Comparison of ENCODE assay signal across 6 cellular contexts in the genomic region with DNA sequence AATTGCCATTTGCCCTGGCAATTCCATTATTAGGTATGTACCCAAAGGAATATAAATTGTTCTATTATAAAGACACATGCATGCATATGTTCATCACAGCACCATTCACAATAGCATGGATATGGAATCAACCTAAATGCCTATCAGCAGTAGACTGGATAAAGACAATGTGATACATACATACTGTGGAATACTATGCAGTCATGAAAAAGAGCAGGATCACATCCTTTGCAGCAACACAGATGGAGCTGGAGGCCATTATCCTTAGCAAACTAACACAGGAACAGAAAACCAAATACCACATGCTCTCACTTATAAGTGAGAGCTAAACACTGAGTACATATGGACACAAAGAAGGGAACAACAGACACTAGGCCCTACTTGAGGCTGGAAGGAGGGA.
DNase-seq lines count a peak whose midpoint lies in the region; ATAC-seq, FAIRE-seq and TF ChIP-seq lines count a peak whose summit lies in the region.
"Not testable (repeated sequence)": the region's sequence is repeated elsewhere in the genome, so short reads cannot be mapped to it uniquely, and the experiment has no call there.

No MANE protein-coding gene starts in this region.

- TF ChIP-seq EP300 in K562 (IDR thresholded peaks at IDR 0.05; ENCODE audit: low read length); H1 (IDR thresholded peaks at IDR 0.05; ENCODE audit: borderline replicate concordance in 1 of 2, low read depth in 2 of 2, low read length in 2 of 2): not testable (repeated sequence)

- not testable (repeated sequence) for H3K27me3 Mint-ChIP-seq in endodermal cell (ENCODE audit: insufficient read depth); osteocyte (ENCODE audit: unreplicated experiment)

- not testable (repeated sequence) for H3K27ac Mint-ChIP-seq in endodermal cell
- peak overlapping the region; percentile 36 for H3K27ac Mint-ChIP-seq in osteocyte (ENCODE audit: unreplicated experiment)

- H2AFZ ChIP-seq in K562 (ENCODE audit: low read depth, low read length); H1 (ENCODE audit: low read length): not testable (repeated sequence)

- H2BK12ac ChIP-seq in H1 (ENCODE audit: low read depth, low read length), result not testable (repeated sequence)

- not testable (repeated sequence) for H2AK5ac ChIP-seq in H1 (ENCODE audit: low read depth, low read length)

- H3K79me2 ChIP-seq in K562 (ENCODE audit: control insufficient read depth, insufficient read depth, low read length); H1 (ENCODE audit: control insufficient read depth in 1 of 2, insufficient read depth in 2 of 2, low read length in 2 of 2): not testable (repeated sequence)

- ATAC-seq in SK-N-SH treated with all-trans-retinoic acid at 6 μM for 48 hours, K562: not testable (repeated sequence)

- not testable (repeated sequence) for TF ChIP-seq CTCF in HEK293 (tag by site-specific recombination; IDR thresholded peaks at IDR 0.05); K562 (IDR thresholded peaks at IDR 0.05 in 2 of 3, conservative IDR thresholded peaks at IDR 0.05 in 1 of 3; ENCODE audit: insufficient read depth in 2 of 3, low read depth in 1 of 3, low read length in 3 of 3); H1 (IDR thresholded peaks at IDR 0.05; ENCODE audit: control extremely low read depth in 1 of 3, insufficient read depth in 1 of 3, low read depth in 1 of 3, low read length in 3 of 3); endodermal cell (conservative IDR thresholded peaks at IDR 0.05); osteocyte (IDR thresholded peaks at IDR 0.05)

- POLR2A ChIA-PET in HEK293 (lab: Yijun Ruan, JAX); K562 (lab: Yijun Ruan, JAX); H1 (lab: Charles Lee; ENCODE audit: partially characterized antibody): not testable (repeated sequence)

- H3K27me3 ChIP-seq in K562 (ENCODE audit: control insufficient read depth in 2 of 2, insufficient read depth in 2 of 2, low read length in 2 of 2); H1 (replicated peaks in 1 of 4; ENCODE audit: control insufficient read depth in 3 of 4, extremely low read depth in 1 of 4, insufficient read depth in 3 of 4, low read length in 3 of 4); endodermal cell (ENCODE audit: control insufficient read depth, insufficient read depth, low read length, poor library complexity, severe bottlenecking): not testable (repeated sequence)

- not testable (repeated sequence) for H3K56ac ChIP-seq in H1 (replicated peaks; ENCODE audit: insufficient read length, low read depth, low read length)

- H3K79me1 ChIP-seq in H1 (ENCODE audit: low read depth, low read length), result not testable (repeated sequence)

- H3K4ac ChIP-seq in H1 (replicated peaks; ENCODE audit: insufficient read length, low read depth, low read length), result not testable (repeated sequence)

- H4K8ac ChIP-seq in H1 (ENCODE audit: extremely low read depth, insufficient read depth, low read length), result not testable (repeated sequence)

- not testable (repeated sequence) for H3K4me3 Mint-ChIP-seq in endodermal cell; osteocyte (ENCODE audit: unreplicated experiment)

- H3K4me1 ChIP-seq in HEK293 (ENCODE audit: control insufficient read depth, insufficient read depth, low read length); K562 (replicated peaks in 1 of 2; ENCODE audit: control insufficient read depth in 2 of 2, insufficient read depth in 2 of 2, low read length in 2 of 2); H1 (replicated peaks in 1 of 4; ENCODE audit: control insufficient read depth in 3 of 4, insufficient read depth in 4 of 4, low read length in 3 of 4); endodermal cell (ENCODE audit: control insufficient read depth, insufficient read depth, low read length): not testable (repeated sequence)

- H2BK20ac ChIP-seq in H1 (ENCODE audit: low read length), result not testable (repeated sequence)

- not testable (repeated sequence) for H3K36me3 ChIP-seq in HEK293 (ENCODE audit: control insufficient read depth in 2 of 2, insufficient read depth in 1 of 2, low read length in 2 of 2); K562 (ENCODE audit: control insufficient read depth, insufficient read depth, low read length); H1 (ENCODE audit: control insufficient read depth in 2 of 4, insufficient read depth in 4 of 4, low read length in 3 of 4); endodermal cell (ENCODE audit: control insufficient read depth, insufficient read depth, low read length)

- intact Hi-C loops in K562 (cut with micrococcal nuclease), result not testable (repeated sequence)

- peaks cover 22% of the 10 kb centered on the region for H3K4me1 Mint-ChIP-seq in endodermal cell
- H3K4me1 Mint-ChIP-seq in osteocyte (ENCODE audit: unreplicated experiment), result peaks cover 33% of the 10 kb centered on the region

- H3K9me3 Mint-ChIP-seq in endodermal cell, result not testable (repeated sequence)
- H3K9me3 Mint-ChIP-seq in osteocyte (ENCODE audit: unreplicated experiment), result peaks cover 10% of the 10 kb centered on the region

- H3K23ac ChIP-seq in H1 (ENCODE audit: insufficient read length), result not testable (repeated sequence)

- H3K18ac ChIP-seq in H1 (ENCODE audit: extremely low read depth, low read length), result not testable (repeated sequence)

- H4K5ac ChIP-seq in H1 (ENCODE audit: insufficient read length, low read depth, low read length), result not testable (repeated sequence)

- not testable (repeated sequence) for H4K91ac ChIP-seq in H1 (replicated peaks; ENCODE audit: insufficient read length, low read length)

- not testable (repeated sequence) for H2BK15ac ChIP-seq in H1 (ENCODE audit: low read length)

- H4K20me1 ChIP-seq in K562 (replicated peaks; ENCODE audit: control insufficient read depth, insufficient read depth, low read length); H1 (replicated peaks in 1 of 2; ENCODE audit: control insufficient read depth in 1 of 2, insufficient read depth in 2 of 2, low read length in 2 of 2): not testable (repeated sequence)

- CTCF ChIA-PET in HEK293 (lab: Yijun Ruan, JAX) (interaction anchor here (1.0 kb wide), 1 partner anchor 23 kb away, joined by 3 read pairs; no protein-coding TSS in a partner anchor), H1 (lab: Charles Lee; ENCODE audit: partially characterized antibody) (interaction anchor here (1.5 kb wide), 1 partner anchor 404 kb away, joined by 5 read pairs; no protein-coding TSS in a partner anchor)
- CTCF ChIA-PET in K562 (lab: Yijun Ruan, JAX; ENCODE audit: low intra/inter-chr PET ratio), result not testable (repeated sequence)

- not testable (repeated sequence) for H3K23me2 ChIP-seq in H1 (ENCODE audit: low read depth, low read length)

- not testable (repeated sequence) for BruUV-seq in K562 (replicated peaks; lab: Mats Ljungman, UMichigan)

- not testable (repeated sequence) for H3K36me3 Mint-ChIP-seq in endodermal cell (ENCODE audit: low read depth); osteocyte (ENCODE audit: unreplicated experiment)

- in situ Hi-C loops in K562 (cut with MboI), result not testable (repeated sequence)

- H2BK120ac ChIP-seq in H1 (replicated peaks; ENCODE audit: low read depth, low read length), result not testable (repeated sequence)

- not testable (repeated sequence) for H3K14ac ChIP-seq in H1 (ENCODE audit: insufficient read length)

- DNase-seq in K562 (ENCODE audit: extremely low read depth in 1 of 4, low spot score in 3 of 4); H1 (ENCODE audit: low read depth in 1 of 2, low spot score in 2 of 2); endodermal cell; osteocyte (ENCODE audit: extremely low spot score, unreplicated experiment): not testable (repeated sequence)

- H3K9ac ChIP-seq in K562 (ENCODE audit: insufficient read depth in 1 of 2, low read depth in 2 of 2, low read length in 2 of 2); H1 (replicated peaks in 1 of 4; ENCODE audit: extremely low read depth in 1 of 4, low read depth in 3 of 4, low read length in 3 of 4); endodermal cell (ENCODE audit: extremely low read depth, low read length, poor library complexity, severe bottlenecking): not testable (repeated sequence)

- not testable (repeated sequence) for H3K27ac ChIP-seq in HEK293 (ENCODE audit: extremely low read depth, low read depth, low read length); K562 (ENCODE audit: extremely low read depth, low read depth, low read length); H1 (ENCODE audit: low read depth, low read length); endodermal cell (ENCODE audit: low read depth, low read length)

- H3K9me3 ChIP-seq in HEK293 (ENCODE audit: control insufficient read depth, insufficient read depth, low read depth, low read length); K562 (replicated peaks; ENCODE audit: control insufficient read depth, insufficient read depth, low read depth, low read length); H1 (ENCODE audit: insufficient read depth in 2 of 2, low read depth in 1 of 2, low read length in 1 of 2); endodermal cell (ENCODE audit: control insufficient read depth, low read length): not testable (repeated sequence)

- H3K9me1 ChIP-seq in K562 (ENCODE audit: control insufficient read depth, insufficient read depth, low read length), result not testable (repeated sequence)

- H3K4me2 ChIP-seq in K562 (ENCODE audit: insufficient read depth, low read length); H1 (ENCODE audit: insufficient read depth in 1 of 2, low read depth in 2 of 2, low read length in 2 of 2): not testable (repeated sequence)

- not testable (repeated sequence) for TF ChIP-seq POLR2A in K562 (conservative IDR thresholded peaks at IDR 0.05); H1 (IDR thresholded peaks at IDR 0.05; ENCODE audit: control extremely low read depth in 1 of 2, low read depth in 2 of 2, low read length in 2 of 2)

- not testable (repeated sequence) for FAIRE-seq in K562 (lab: Jason Lieb, UNC); H1 (lab: Jason Lieb, UNC)

- not testable (repeated sequence) for H2BK5ac ChIP-seq in H1 (ENCODE audit: low read depth, low read length)

- not testable (repeated sequence) for H3K4me3 ChIP-seq in HEK293 (ENCODE audit: low read depth, low read length); K562; H1 (ENCODE audit: extremely low read depth in 1 of 4, insufficient read depth in 2 of 4, low read depth in 3 of 4, low read length in 4 of 4)
- H3K4me3 ChIP-seq in endodermal cell (ENCODE audit: low read length), result peak overlapping the region; percentile 31

- TF ChIP-seq RAD21 in K562 (CRISPR knock-in tag; conservative IDR thresholded peaks at IDR 0.05 in 1 of 2, IDR thresholded peaks at IDR 0.05 in 1 of 2); H1 (IDR thresholded peaks at IDR 0.05 in 1 of 2, conservative IDR thresholded peaks at IDR 0.05 in 1 of 2; ENCODE audit: low read depth in 2 of 2, low read length in 2 of 2): not testable (repeated sequence)
